ENCODE assay signal across 8 cellular contexts in the genomic region with DNA sequence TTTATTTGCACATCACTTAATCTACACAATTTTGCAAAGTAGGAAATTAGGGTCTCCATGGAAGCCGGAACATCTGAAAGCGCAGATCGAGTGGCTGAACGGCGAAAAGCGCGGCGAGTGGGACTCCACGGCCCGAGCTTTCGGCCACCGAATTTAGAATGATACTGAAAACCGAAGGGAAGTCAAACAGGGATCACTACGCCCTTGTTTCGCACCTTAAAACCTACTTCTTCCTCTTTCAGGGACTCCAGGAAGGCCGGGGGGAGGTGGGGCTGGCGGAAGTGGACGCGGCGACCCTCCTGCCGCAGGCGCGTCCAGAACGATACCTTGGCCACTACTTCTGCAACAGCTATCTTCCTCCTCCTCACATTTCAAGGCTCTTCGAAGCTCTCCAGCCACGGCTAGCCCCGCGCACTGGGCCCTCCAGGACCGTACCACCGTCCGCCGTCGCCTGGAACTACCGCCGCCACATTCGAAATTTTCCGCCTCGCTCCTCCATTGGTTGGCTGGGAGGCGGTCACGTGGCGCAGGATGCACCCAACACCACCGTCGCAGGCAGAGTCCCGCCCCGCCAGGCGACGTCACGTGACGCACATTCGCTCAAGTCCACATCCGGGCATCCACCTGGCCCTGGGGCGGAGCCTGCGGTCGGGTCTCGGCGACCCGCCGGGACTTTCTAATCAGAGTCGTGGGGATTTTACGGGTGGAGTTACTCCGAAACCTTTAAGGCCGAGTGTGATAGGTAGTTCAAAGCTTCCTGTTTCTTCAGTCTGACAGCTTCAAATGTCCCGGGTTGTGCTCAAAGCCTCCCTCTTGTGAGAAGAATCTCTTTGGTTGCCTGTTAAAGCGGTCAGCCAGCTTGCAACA. TPM values are rescaled to one million over a fixed set of nuclear protein-coding genes. Genes with fewer than 3 reads are reported as not detected.
DNase-seq lines count a peak whose midpoint lies in the region; ATAC-seq and TF ChIP-seq lines count a peak whose summit lies in the region.

A gene (minus strand): TSS at position 474 of the 867 bp plus-strand sequence. CDS start 2,179 bp downstream, outside the sequence.

- no peaks in the 10 kb centered on the region for H3K27me3 ChIP-seq in CD4-positive, alpha-beta T cell (ENCODE audit: control insufficient read depth, insufficient read depth, low read length)
- H3K27me3 ChIP-seq in ectodermal cell (ENCODE audit: control insufficient read depth, insufficient read depth, low read length, poor library complexity, severe bottlenecking) = no peaks in the 10 kb centered on the region

- ATAC-seq in CD4-positive, alpha-beta T cell (ENCODE audit: poor library complexity) = peak; percentile 90
- ATAC-seq in GM19452 (IDR thresholded peaks at IDR 0.05; ENCODE audit: unreplicated experiment) (peak; percentile 96), HG03575 (IDR thresholded peaks at IDR 0.05; ENCODE audit: extremely low read depth, insufficient number of reproducible peaks, low FRiP score, unreplicated experiment) (peak; percentile 91)

- POLR2A ChIA-PET in CD4-positive, alpha-beta T cell (lab: Charles Lee) = interaction anchor here (0.6 to 2.4 kb wide), 14 partner anchors 10 to 238 kb away, joined by 3 to 29 read pairs (median 4); a partner anchor contains a TSS
- POLR2A ChIA-PET in activated CD4-positive, alpha-beta memory T cell treated with anti-CD3 and anti-CD28 coated beads for 36 hours (lab: Charles Lee) = interaction anchor here (1.2 to 2.3 kb wide), 4 partner anchors 82 to 237 kb away, joined by 4 to 14 read pairs (median 6); no protein-coding TSS in a partner anchor

- no peaks in the 10 kb centered on the region for H3K4me1 Mint-ChIP-seq in CD4-positive, alpha-beta T cell (ENCODE audit: low read depth)
- no peaks in the 10 kb centered on the region for H3K4me1 Mint-ChIP-seq in activated CD4-positive, alpha-beta memory T cell treated with anti-CD3 and anti-CD28 coated beads for 36 hours (ENCODE audit: low read depth)

- peaks cover 10% of the 10 kb centered on the region for H3K36me3 ChIP-seq in ectodermal cell (ENCODE audit: control insufficient read depth, insufficient read depth, low read length)

- TF ChIP-seq CTCF in CD4-positive, alpha-beta T cell (IDR thresholded peaks at IDR 0.05) = no peak
- TF ChIP-seq CTCF in lower leg skin (IDR thresholded peaks at IDR 0.05) = no peak

- TF ChIP-seq POLR2A in lower leg skin (IDR thresholded peaks at IDR 0.05) = peak in 1 of 2 donors; percentile 14

- no peaks in the 10 kb centered on the region for H3K9me3 ChIP-seq in CD4-positive, alpha-beta T cell (ENCODE audit: control insufficient read depth, low read length)
- H3K9me3 ChIP-seq in ectodermal cell (ENCODE audit: control insufficient read depth, low read length) = no peaks in the 10 kb centered on the region

- H3K4me3 ChIP-seq in ectodermal cell (ENCODE audit: insufficient read depth, low read depth, low read length) (peak within 1 kb of the TSS; percentile 90), lower leg skin (ENCODE audit: low read depth, poor library complexity, severe bottlenecking) (peak within 1 kb of the TSS; percentile 31)

- H3K9me3 Mint-ChIP-seq in CD4-positive, alpha-beta T cell = no peaks in the 10 kb centered on the region
- H3K9me3 Mint-ChIP-seq in activated CD4-positive, alpha-beta memory T cell treated with anti-CD3 and anti-CD28 coated beads for 36 hours = no peaks in the 10 kb centered on the region

- 0% methylated on average over 64 of the region's 64 CpGs for WGBS in ectodermal cell, 2 experiments
- WGBS in lower leg skin, 2 donors = 0% methylated on average over 47 to 62 of the region's 64 CpGs

- peak within 1 kb of the TSS; percentile 97 for H3K27ac ChIP-seq in CD4-positive, alpha-beta T cell (ENCODE audit: low read depth, low read length)
- H3K27ac ChIP-seq in ectodermal cell (ENCODE audit: insufficient read depth, low read depth, low read length, poor library complexity, severe bottlenecking) = peak within 1 kb of the TSS; percentile 85

- peaks cover 13% of the 10 kb centered on the region for H3K4me1 ChIP-seq in ectodermal cell (ENCODE audit: control insufficient read depth, insufficient read depth, low read length)

- H3K4me3 Mint-ChIP-seq in CD4-positive, alpha-beta T cell = no peak within 1 kb of the TSS
- H3K4me3 Mint-ChIP-seq in activated CD4-positive, alpha-beta memory T cell treated with anti-CD3 and anti-CD28 coated beads for 36 hours = no peak within 1 kb of the TSS

- peak; percentile 98 to 100 (median 100) for DNase-seq in CD4-positive, alpha-beta T cell
- peak; percentile 87 for DNase-seq in NCI-H82 treated with DMSO at 0.1 percent for 48 hours (lab: John Stamatoyannopoulos, UW; ENCODE audit: unreplicated experiment)
- peak; percentile 100 for DNase-seq in activated CD4-positive, alpha-beta memory T cell treated with anti-CD3 and anti-CD28 coated beads for 36 hours
- peak; percentile 99 to 100 for DNase-seq in lower leg skin (ENCODE audit: low spot score in 2 of 2)
- DNase-seq in stimulated activated CD4-positive, alpha-beta T cell treated with anti-CD3 and anti-CD28 coated beads, Interleukin-4, amount 100 ng/mL, for 48 hours (ENCODE audit: low read depth in 2 of 2) = peak; percentile 99 to 100

- H3K36me3 Mint-ChIP-seq in CD4-positive, alpha-beta T cell (ENCODE audit: low read depth) = no peaks in the 10 kb centered on the region
- peaks cover 10% of the 10 kb centered on the region for H3K36me3 Mint-ChIP-seq in activated CD4-positive, alpha-beta memory T cell treated with anti-CD3 and anti-CD28 coated beads for 36 hours

- H3K27me3 Mint-ChIP-seq in CD4-positive, alpha-beta T cell = no peaks in the 10 kb centered on the region
- no peaks in the 10 kb centered on the region for H3K27me3 Mint-ChIP-seq in activated CD4-positive, alpha-beta memory T cell treated with anti-CD3 and anti-CD28 coated beads for 36 hours

- intact Hi-C loops in CD4-positive, alpha-beta T cell (cut with DNase I, micrococcal nuclease) = loop anchor here (1.0 to 2.0 kb wide), 4 partner anchors 143 to 239 kb away; a partner anchor contains a TSS
- intact Hi-C loops in activated CD4-positive, alpha-beta memory T cell treated with anti-CD3 and anti-CD28 coated beads for 36 hours (cut with micrococcal nuclease) = loop anchor here (1.0 to 5.0 kb wide), 7 partner anchors 82 to 299 kb away; a partner anchor contains a TSS
- intact Hi-C loops in lower leg skin (cut with DNase I; ENCODE audit: low total_unique reads) = loop anchor here (5.0 kb wide), 1 partner anchor 144 kb away; a partner anchor contains a TSS

- no peak within 1 kb of the TSS for H3K27ac Mint-ChIP-seq in CD4-positive, alpha-beta T cell
- no peak within 1 kb of the TSS for H3K27ac Mint-ChIP-seq in activated CD4-positive, alpha-beta memory T cell treated with anti-CD3 and anti-CD28 coated beads for 36 hours

- CTCF ChIA-PET in CD4-positive, alpha-beta T cell (lab: Charles Lee) = interaction anchor here (1.0 kb wide), 2 partner anchors 10 to 146 kb away, joined by 3 read pairs; a partner anchor contains a TSS
- CTCF ChIA-PET in activated CD4-positive, alpha-beta memory T cell treated with anti-CD3 and anti-CD28 coated beads for 36 hours (lab: Charles Lee) = interaction anchor here (0.6 to 1.9 kb wide), 4 partner anchors 145 to 300 kb away, joined by 4 to 8 read pairs (median 5); a partner anchor contains a TSS

RNA-seq across cellular contexts. Expression of the gene that starts here (rescaled TPM):
- total RNA-seq in CD4-positive, alpha-beta T cell = not detected
- total RNA-seq in activated CD4-positive, alpha-beta memory T cell treated with anti-CD3 and anti-CD28 coated beads for 36 hours = 10 to 100 TPM; 37.4 to 37.8 TPM
- 36.7 TPM for polyA plus RNA-seq in ectodermal cell (2013, experiment 1 of 4)
- 35.5 TPM for polyA plus RNA-seq in ectodermal cell (2013, experiment 2 of 4)
- polyA plus RNA-seq in ectodermal cell (2013, experiment 3 of 4) = 36.6 TPM
- polyA plus RNA-seq in ectodermal cell (2013, experiment 4 of 4) = 35.9 TPM
- 1 to 10 TPM; 1.1 to 2.2 (median 1.9) TPM for total RNA-seq in lower leg skin

Comparison
In these comparisons a context has a peak if more than half of its experiments do, and no peak if none do; other contexts are left out.
1. Peak in every context shown above with its lines: DNase-seq, ATAC-seq, H3K4me3 ChIP-seq and H3K27ac ChIP-seq.
2. RNA of the gene that starts here (total RNA-seq): 37.4 to 37.8 TPM in activated CD4-positive, alpha-beta memory T cell treated with anti-CD3 and anti-CD28 coated beads for 36 hours; 1.1 to 2.2 TPM in lower leg skin and not detected in CD4-positive, alpha-beta T cell; every median in the first group is over 10 times any median in the second.
3. Peak in DNase-seq, ATAC-seq and H3K27ac ChIP-seq in CD4-positive, alpha-beta T cell; RNA of the gene not detected or under 1 TPM.